In genomic region chr2:240441993-240442411, GRCh38 we compare ENCODE assay signal across 12 cellular contexts.
"Had no signal": no experiment of that assay in that cellular context is flagged by ENCODE, and none has a peak within 500 bp of the region (broad histone marks: within the 10 kb centered on the region; RNA-seq: fewer than 3 reads in every experiment).

No MANE protein-coding gene starts in this region.

- H3K9me3 ChIP-seq: lower lobe of right lung, SJSA1, testis had no signal

- H3K27ac ChIP-seq: lower lobe of right lung, SJSA1, testis had no signal

- DNase-seq: activated CD4-positive, alpha-beta memory T cell treated with anti-CD3 and anti-CD28 coated beads, Interleukin-2, amount 10 ng/mL, durations not matched to agents 7 days and 5 days; activated CD4-positive, alpha-beta T cell treated with anti-CD3 and anti-CD28 coated beads for 1 hour; activated CD8-positive, alpha-beta memory T cell treated with anti-CD3 and anti-CD28 coated beads, Interleukin-2, amount 50 U/mL, for 48 hours; activated naive CD4-positive, alpha-beta T cell; lower lobe of right lung; retina; stimulated activated CD4-positive, alpha-beta T cell treated with anti-CD3 and anti-CD28 coated beads, Interleukin-2, amount 100 ng/mL, for 24 hours; stimulated activated naive CD4-positive, alpha-beta T cell treated with Interleukin-2 at 50 U/mL for 16 hours; T-helper 9 cell; testis had no signal

- H3K4me3 ChIP-seq: lower lobe of right lung, SJSA1, testis had no signal

- H3K27me3 ChIP-seq: SJSA1, testis had no signal

- H3K27ac Mint-ChIP-seq: activated CD4-positive, alpha-beta memory T cell treated with anti-CD3 and anti-CD28 coated beads, Interleukin-2, amount 10 ng/mL, durations not matched to agents 7 days and 5 days; nephron had no signal

- H3K36me3 ChIP-seq: lower lobe of right lung had no signal

- H3K4me3 Mint-ChIP-seq: activated CD4-positive, alpha-beta memory T cell treated with anti-CD3 and anti-CD28 coated beads, Interleukin-2, amount 10 ng/mL, durations not matched to agents 7 days and 5 days; nephron had no signal

- H3K9me3 Mint-ChIP-seq: activated CD4-positive, alpha-beta memory T cell treated with anti-CD3 and anti-CD28 coated beads, Interleukin-2, amount 10 ng/mL, durations not matched to agents 7 days and 5 days; nephron had no signal
